1 cellular context compared by ENCODE assay signal in the genomic region with DNA sequence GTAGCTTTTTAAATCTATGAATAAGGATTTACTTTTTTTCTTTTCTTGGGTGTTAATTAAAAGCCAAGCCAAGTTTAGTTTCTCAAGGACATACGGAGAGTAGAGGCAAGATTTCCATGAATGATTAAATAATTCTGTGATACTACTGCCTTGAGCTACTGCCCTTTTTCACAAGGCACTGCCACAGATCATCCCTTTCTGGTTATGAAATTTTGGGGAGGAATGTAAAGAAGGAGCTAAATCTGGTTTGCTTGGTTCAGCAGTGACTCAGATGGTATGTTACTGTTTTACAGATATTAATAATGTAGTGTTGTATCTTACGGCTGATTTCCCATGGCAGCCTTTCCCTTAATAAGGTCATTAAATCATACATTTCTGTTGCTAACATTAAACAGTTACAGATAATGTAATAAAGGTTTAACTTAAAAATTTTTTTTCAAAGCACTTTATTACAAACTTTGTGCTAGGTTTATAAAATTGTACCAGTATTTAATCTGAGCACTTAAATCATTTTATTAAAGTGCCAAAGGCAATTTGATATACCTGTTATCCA.
TF ChIP-seq lines count a peak whose summit lies in the region.

No MANE protein-coding gene starts in this region.

TF ChIP-seq in HepG2, 621 proteins besides CTCF, POLR2A, EP300 and RAD21 (continued from another document):
- TF ChIP-seq ARID4A (CRISPR knock-in tag; IDR thresholded peaks at IDR 0.05; ENCODE audit: borderline replicate concordance) (no peak), PITX1 (CRISPR knock-in tag; IDR thresholded peaks at IDR 0.05) (no peak), IRF1 (CRISPR knock-in tag; IDR thresholded peaks at IDR 0.05; ENCODE audit: low read depth) (no peak)
- TF ChIP-seq, protein P1, sequence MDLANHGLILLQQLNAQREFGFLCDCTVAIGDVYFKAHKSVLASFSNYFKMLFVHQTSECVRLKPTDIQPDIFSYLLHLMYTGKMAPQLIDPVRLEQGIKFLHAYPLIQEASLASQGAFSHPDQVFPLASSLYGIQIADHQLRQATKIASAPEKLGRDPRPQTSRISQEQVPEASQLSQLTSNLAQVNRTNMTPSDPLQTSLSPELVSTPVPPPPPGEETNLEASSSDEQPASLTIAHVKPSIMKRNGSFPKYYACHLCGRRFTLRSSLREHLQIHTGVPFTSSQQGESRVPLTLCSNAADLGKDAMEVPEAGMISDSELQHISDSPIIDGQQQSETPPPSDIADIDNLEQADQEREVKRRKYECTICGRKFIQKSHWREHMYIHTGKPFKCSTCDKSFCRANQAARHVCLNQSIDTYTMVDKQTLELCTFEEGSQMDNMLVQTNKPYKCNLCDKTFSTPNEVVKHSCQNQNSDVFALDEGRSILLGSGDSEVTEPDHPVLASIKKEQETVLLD (CRISPR knock-in tag; IDR thresholded peaks at IDR 0.05; ENCODE audit: low read depth) = no peak
- TF ChIP-seq, protein P2, sequence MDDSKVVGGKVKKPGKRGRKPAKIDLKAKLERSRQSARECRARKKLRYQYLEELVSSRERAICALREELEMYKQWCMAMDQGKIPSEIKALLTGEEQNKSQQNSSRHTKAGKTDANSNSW (CRISPR knock-in tag; IDR thresholded peaks at IDR 0.05; ENCODE audit: borderline replicate concordance) = no peak
TF ChIP-seq in HepG2: peak in this region for 0.
